1 cellular context compared by ENCODE assay signal in genomic region chr2:120428748-120429147, GRCh38.
TF ChIP-seq lines count a peak whose summit lies in the region.

No MANE protein-coding gene starts in this region.

TF ChIP-seq in WTC11, 78 proteins besides CTCF, POLR2A, EP300 and RAD21 (continued from another document):
- TF ChIP-seq ATF6 (CRISPR knock-in tag; IDR thresholded peaks at IDR 0.05) (no peak), TP53 (CRISPR knock-in tag; IDR thresholded peaks at IDR 0.05) (no peak), ZBTB43 (CRISPR knock-in tag; IDR thresholded peaks at IDR 0.05) (no peak), ZNF219 (CRISPR knock-in tag; IDR thresholded peaks at IDR 0.05; ENCODE audit: borderline replicate concordance) (no peak), EMX1 (CRISPR knock-in tag; IDR thresholded peaks at IDR 0.05) (no peak)
- TF ChIP-seq, protein P1, sequence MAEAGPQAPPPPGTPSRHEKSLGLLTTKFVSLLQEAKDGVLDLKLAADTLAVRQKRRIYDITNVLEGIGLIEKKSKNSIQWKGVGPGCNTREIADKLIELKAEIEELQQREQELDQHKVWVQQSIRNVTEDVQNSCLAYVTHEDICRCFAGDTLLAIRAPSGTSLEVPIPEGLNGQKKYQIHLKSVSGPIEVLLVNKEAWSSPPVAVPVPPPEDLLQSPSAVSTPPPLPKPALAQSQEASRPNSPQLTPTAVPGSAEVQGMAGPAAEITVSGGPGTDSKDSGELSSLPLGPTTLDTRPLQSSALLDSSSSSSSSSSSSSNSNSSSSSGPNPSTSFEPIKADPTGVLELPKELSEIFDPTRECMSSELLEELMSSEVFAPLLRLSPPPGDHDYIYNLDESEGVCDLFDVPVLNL (CRISPR knock-in tag; IDR thresholded peaks at IDR 0.05; ENCODE audit: borderline replicate concordance, low read depth) = no peak
